12 cellular contexts compared by ENCODE assay signal in the genomic region with DNA sequence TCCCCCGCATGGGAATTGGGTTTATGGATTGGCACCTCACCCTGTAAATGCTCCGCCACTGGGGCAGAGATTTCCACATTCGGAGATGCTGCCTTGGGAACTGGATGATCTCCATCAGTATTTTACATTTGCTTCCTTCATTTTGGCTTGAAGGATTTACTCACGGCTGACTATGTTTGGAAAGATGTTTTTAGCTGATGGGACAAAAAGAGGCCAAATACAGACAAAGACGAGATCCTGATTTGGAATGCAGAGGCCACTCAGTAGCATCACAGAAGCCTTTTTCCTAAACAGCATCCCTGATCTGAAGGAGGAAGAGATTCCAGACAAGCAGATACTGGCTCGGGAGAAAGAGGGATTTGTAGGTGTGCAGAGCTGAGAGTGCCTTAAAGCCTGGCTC.
DNase-seq lines count a peak whose midpoint lies in the region; TF ChIP-seq lines count a peak whose summit lies in the region.
"Had no signal": no experiment of that assay in that cellular context is flagged by ENCODE, and none has a peak within 500 bp of the region (broad histone marks: within the 10 kb centered on the region; RNA-seq: fewer than 3 reads in every experiment).

No MANE protein-coding gene starts in this region.

- in situ Hi-C loops in G401 (cut with HindIII; ENCODE audit: low sequenced_read_pairs) = no loop called here

- peaks cover 0 to 6% (median 0%) of the 10 kb centered on the region in 4 donors for H3K9me3 ChIP-seq in sigmoid colon
- no peaks in the 10 kb centered on the region for H3K9me3 ChIP-seq in WERI-Rb-1 (ENCODE audit: severe bottlenecking)

- H3K27me3 ChIP-seq in sigmoid colon (no peaks in the 10 kb centered on the region), WERI-Rb-1 (ENCODE audit: insufficient read depth, low read depth, severe bottlenecking) (no peaks in the 10 kb centered on the region)

- WGBS in sigmoid colon, 2 donors = 89 to 92% methylated on average over 6 of the region's 6 CpGs

- intact Hi-C loops in sigmoid colon (cut with DNase I) = loop anchor here (5.0 kb wide), 1 partner anchor 55 kb away; no protein-coding TSS in a partner anchor

- H3K4me3 ChIP-seq in sigmoid colon (no peak overlapping the region), WERI-Rb-1 (ENCODE audit: low read depth, low read length) (no peak overlapping the region)
- H3K4me3 ChIP-seq: GM12878, GM23338 had no signal

- H3K4me1 ChIP-seq in sigmoid colon = peaks cover 0 to 38% (median 23%) of the 10 kb centered on the region in 4 donors

- peak; percentile 18 for DNase-seq in inferior parietal cortex (ENCODE audit: extremely low spot score)
- no peak for DNase-seq in sigmoid colon
- DNase-seq in WERI-Rb-1 = no peak
- DNase-seq in DMS79 (lab: John Stamatoyannopoulos, UW) = no peak
- no peak for DNase-seq in NAMALWA (ENCODE audit: low spot score)
- no peak for DNase-seq in G401 (ENCODE audit: low spot score)
- DNase-seq: CD4-positive, CD25-positive, alpha-beta regulatory T cell; DMS53; H9 had no signal

- no peak for TF ChIP-seq EP300 in sigmoid colon (IDR thresholded peaks at IDR 0.05)

- TF ChIP-seq POLR2A in sigmoid colon (IDR thresholded peaks at IDR 0.05) = no peak

- TF ChIP-seq CTCF in VCaP (conservative IDR thresholded peaks at IDR 0.05) (no peak), sigmoid colon (IDR thresholded peaks at IDR 0.05) (no peak), WERI-Rb-1 (IDR thresholded peaks at IDR 0.05; ENCODE audit: low read depth, low read length) (no peak)

- peak overlapping the region; percentile 93 for H3K27ac ChIP-seq in VCaP
- H3K27ac ChIP-seq in sigmoid colon = peak overlapping the region in 3 of 4 donors; percentile 22 to 56 (median 38)
- H3K27ac ChIP-seq in WERI-Rb-1 = no peak overlapping the region

- H3K36me3 ChIP-seq in sigmoid colon (peaks cover 0 to 10% (median 8%) of the 10 kb centered on the region in 4 donors), WERI-Rb-1 (no peaks in the 10 kb centered on the region)
